8 cellular contexts compared by ENCODE assay signal in the genomic region with DNA sequence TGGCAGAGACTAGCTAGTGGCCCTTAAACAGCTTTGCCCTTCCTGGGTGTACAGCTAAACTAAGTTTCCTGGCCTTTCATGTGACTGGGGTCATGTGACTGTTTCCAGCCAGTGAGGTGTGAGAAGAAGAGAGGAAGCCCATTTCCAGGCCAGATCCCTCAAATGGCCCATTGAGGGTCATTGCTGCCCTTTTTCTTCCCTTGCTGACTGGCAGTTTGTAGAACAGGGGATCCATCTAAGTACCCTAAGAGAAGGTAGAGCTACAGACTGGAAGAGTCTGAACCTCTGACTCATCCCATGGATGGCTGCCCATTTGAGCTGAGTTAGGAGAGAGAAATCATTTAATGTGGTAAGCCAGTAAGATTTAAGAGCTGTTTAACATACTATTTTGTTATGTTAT. TPM values are rescaled to one million over a fixed set of nuclear protein-coding genes. Genes with fewer than 3 reads are reported as not detected.
A peak's percentile ranks its signal among the peaks of the same experiment; 100 is the strongest.
DNase-seq lines count a peak whose midpoint lies in the region; ATAC-seq, FAIRE-seq and TF ChIP-seq lines count a peak whose summit lies in the region.

No MANE protein-coding gene starts in this region.

- H3K27me3 ChIP-seq in BJ (ENCODE audit: control insufficient read depth, insufficient read depth, low read length): no peaks in the 10 kb centered on the region

- peaks cover 41% of the 10 kb centered on the region for H3K4me1 Mint-ChIP-seq in activated T-helper 1 cell treated with anti-CD3 and anti-CD28 coated beads, Interleukin-12 subunit alpha, Interleukin-12 subunit beta, Interleukin-2, Interleukin-4 antibody, amounts not matched to agents 30 ng/mL and 10 ng/mL and 1 ng/mL, durations not matched to agents 14 hours and 24 hours and 36 hours (ENCODE audit: low read depth)

- H3K27ac Mint-ChIP-seq in activated T-helper 1 cell treated with anti-CD3 and anti-CD28 coated beads, Interleukin-12 subunit alpha, Interleukin-12 subunit beta, Interleukin-2, Interleukin-4 antibody, amounts not matched to agents 30 ng/mL and 10 ng/mL and 1 ng/mL, durations not matched to agents 14 hours and 24 hours and 36 hours: peak overlapping the region; percentile 88

- intact Hi-C loops in activated T-helper 1 cell treated with anti-CD3 and anti-CD28 coated beads, Interleukin-12 subunit alpha, Interleukin-12 subunit beta, Interleukin-2, Interleukin-4 antibody, amounts not matched to agents 30 ng/mL and 10 ng/mL and 1 ng/mL, durations not matched to agents 14 hours and 24 hours and 36 hours (cut with micrococcal nuclease): no loop called here
- intact Hi-C loops in kidney (cut with DNase I): no loop called here

- FAIRE-seq in kidney (lab: Jason Lieb, UNC) (no peak), D721Med (lab: Jason Lieb, UNC) (no peak)

- peaks cover 0 to 40% of the 10 kb centered on the region in 2 donors for H3K4me1 ChIP-seq in kidney (ENCODE audit: control insufficient read depth in 1 of 2, insufficient read depth in 1 of 2, low read depth in 1 of 2, low read length in 2 of 2)

- CTCF ChIA-PET in BJ (lab: Yijun Ruan, JAX): interaction anchor here (0.7 to 2.5 kb wide), 8 partner anchors 9 to 349 kb away, joined by 3 to 13 read pairs (median 4); a partner anchor contains a TSS

- peak overlapping the region; percentile 66 for H3K4me3 Mint-ChIP-seq in activated T-helper 1 cell treated with anti-CD3 and anti-CD28 coated beads, Interleukin-12 subunit alpha, Interleukin-12 subunit beta, Interleukin-2, Interleukin-4 antibody, amounts not matched to agents 30 ng/mL and 10 ng/mL and 1 ng/mL, durations not matched to agents 14 hours and 24 hours and 36 hours

- H3K4me3 ChIP-seq in BJ (ENCODE audit: low read depth, low read length) (no peak overlapping the region), kidney (ENCODE audit: low read length in 2 of 2) (peak overlapping the region; percentile 32 to 33)

- no peak for TF ChIP-seq CTCF in BJ (IDR thresholded peaks at IDR 0.05; ENCODE audit: insufficient read depth, low read depth, low read length)
- TF ChIP-seq CTCF in kidney (IDR thresholded peaks at IDR 0.05; ENCODE audit: borderline replicate concordance, extremely low read depth, insufficient read depth): no peak
- TF ChIP-seq CTCF in D721Med (IDR thresholded peaks at IDR 0.05; ENCODE audit: insufficient read depth, missing control alignments): no peak

- H3K36me3 Mint-ChIP-seq in activated T-helper 1 cell treated with anti-CD3 and anti-CD28 coated beads, Interleukin-12 subunit alpha, Interleukin-12 subunit beta, Interleukin-2, Interleukin-4 antibody, amounts not matched to agents 30 ng/mL and 10 ng/mL and 1 ng/mL, durations not matched to agents 14 hours and 24 hours and 36 hours (ENCODE audit: low read depth): peaks cover 19% of the 10 kb centered on the region

- H3K36me3 ChIP-seq in BJ (ENCODE audit: control insufficient read depth, insufficient read depth, low read length) (no peaks in the 10 kb centered on the region), kidney (ENCODE audit: control insufficient read depth in 1 of 2, insufficient read depth in 2 of 2, low read length in 2 of 2) (no peaks in the 10 kb centered on the region)

- no peak for ATAC-seq in GM19351 (IDR thresholded peaks at IDR 0.05; ENCODE audit: unreplicated experiment)
- no peak for ATAC-seq in GM18502 (IDR thresholded peaks at IDR 0.05; ENCODE audit: poor library complexity, unreplicated experiment)

- POLR2A ChIA-PET in BJ (lab: Charles Lee): interaction anchor here (0.6 kb wide), 1 partner anchor 24 kb away, joined by 3 read pairs; no protein-coding TSS in a partner anchor

- peak overlapping the region in 1 of 2 donors; percentile 71 for H3K27ac ChIP-seq in kidney (ENCODE audit: low read depth in 2 of 2, low read length in 2 of 2)

- H3K9ac ChIP-seq in kidney (ENCODE audit: low read length in 2 of 2): no peak overlapping the region

- H3K27me3 Mint-ChIP-seq in activated T-helper 1 cell treated with anti-CD3 and anti-CD28 coated beads, Interleukin-12 subunit alpha, Interleukin-12 subunit beta, Interleukin-2, Interleukin-4 antibody, amounts not matched to agents 30 ng/mL and 10 ng/mL and 1 ng/mL, durations not matched to agents 14 hours and 24 hours and 36 hours (ENCODE audit: insufficient read depth): no peaks in the 10 kb centered on the region

- H3K9me3 ChIP-seq in kidney (ENCODE audit: control insufficient read depth in 1 of 2, low read length in 2 of 2): no peaks in the 10 kb centered on the region

- DNase-seq in BJ (ENCODE audit: low read depth) (peak; percentile 74), HUDEP-2 (lab: John Stamatoyannopoulos, UW; ENCODE audit: unreplicated experiment in 76 of 76) (peak in 45 of 76 experiments; percentile 8 to 73 (median 39)), kidney (no peak), D721Med (ENCODE audit: insufficient read length, low spot score) (no peak), KG1 (lab: John Stamatoyannopoulos, UW) (no peak)
- no peak for DNase-seq in activated T-helper 1 cell treated with anti-CD3 and anti-CD28 coated beads, Interleukin-12 subunit alpha, Interleukin-12 subunit beta, Interleukin-2, Interleukin-4 antibody, amounts not matched to agents 30 ng/mL and 10 ng/mL and 1 ng/mL, durations not matched to agents 14 hours and 24 hours and 36 hours (ENCODE audit: low spot score)

- no peaks in the 10 kb centered on the region for H3K9me3 Mint-ChIP-seq in activated T-helper 1 cell treated with anti-CD3 and anti-CD28 coated beads, Interleukin-12 subunit alpha, Interleukin-12 subunit beta, Interleukin-2, Interleukin-4 antibody, amounts not matched to agents 30 ng/mL and 10 ng/mL and 1 ng/mL, durations not matched to agents 14 hours and 24 hours and 36 hours

RNA-seq across cellular contexts. Expression of a gene that starts 2.8 kb away (rescaled TPM):
- 1.0 TPM in 2 replicates for polyA plus RNA-seq in BJ (2011; rRNA removed)
- polyA minus RNA-seq in BJ (2011; rRNA and poly(A)+ RNA removed): 0.14 and 0.57 TPM in 2 replicates
- 3.2 and 3.9 TPM in 2 replicates for total RNA-seq in activated T-helper 1 cell treated with anti-CD3 and anti-CD28 coated beads, Interleukin-12 subunit alpha, Interleukin-12 subunit beta, Interleukin-2, Interleukin-4 antibody, amounts not matched to agents 30 ng/mL and 10 ng/mL and 1 ng/mL, durations not matched to agents 14 hours and 24 hours and 36 hours
- 4.1 TPM for total RNA-seq in kidney
- polyA plus RNA-seq in kidney (ENCODE audit: insufficient read depth, low read depth, low replicate concordance): 6.2 TPM

RNA-seq across cellular contexts. Expression of a gene that starts 6.9 kb away (rescaled TPM):
- 3.8 and 5.9 TPM in 2 replicates for polyA plus RNA-seq in BJ (2011; rRNA removed)
- 2.2 and 2.4 TPM in 2 replicates for polyA minus RNA-seq in BJ (2011; rRNA and poly(A)+ RNA removed)
- total RNA-seq in activated T-helper 1 cell treated with anti-CD3 and anti-CD28 coated beads, Interleukin-12 subunit alpha, Interleukin-12 subunit beta, Interleukin-2, Interleukin-4 antibody, amounts not matched to agents 30 ng/mL and 10 ng/mL and 1 ng/mL, durations not matched to agents 14 hours and 24 hours and 36 hours: 7.3 and 7.9 TPM in 2 replicates
- total RNA-seq in kidney: 23.6 TPM
- polyA plus RNA-seq in kidney (ENCODE audit: insufficient read depth, low read depth, low replicate concordance): 20.4 TPM

RNA-seq across cellular contexts. Expression of a gene that starts 22.0 kb away (rescaled TPM):
- 19.2 and 30.5 TPM in 2 replicates for polyA plus RNA-seq in BJ (2011; rRNA removed)
- polyA minus RNA-seq in BJ (2011; rRNA and poly(A)+ RNA removed): 14.3 and 22.0 TPM in 2 replicates
- 2.0 TPM in 2 replicates for total RNA-seq in activated T-helper 1 cell treated with anti-CD3 and anti-CD28 coated beads, Interleukin-12 subunit alpha, Interleukin-12 subunit beta, Interleukin-2, Interleukin-4 antibody, amounts not matched to agents 30 ng/mL and 10 ng/mL and 1 ng/mL, durations not matched to agents 14 hours and 24 hours and 36 hours
- total RNA-seq in kidney: 22.5 TPM
- 11.7 TPM for polyA plus RNA-seq in kidney (ENCODE audit: insufficient read depth, low read depth, low replicate concordance)

RNA-seq across cellular contexts. Expression of a gene that starts 30.9 kb away (rescaled TPM):
- polyA plus RNA-seq in BJ (2011; rRNA removed): 16.3 and 21.4 TPM in 2 replicates
- polyA minus RNA-seq in BJ (2011; rRNA and poly(A)+ RNA removed): 5.5 and 7.2 TPM in 2 replicates
- total RNA-seq in activated T-helper 1 cell treated with anti-CD3 and anti-CD28 coated beads, Interleukin-12 subunit alpha, Interleukin-12 subunit beta, Interleukin-2, Interleukin-4 antibody, amounts not matched to agents 30 ng/mL and 10 ng/mL and 1 ng/mL, durations not matched to agents 14 hours and 24 hours and 36 hours: 10.7 and 14.4 TPM in 2 replicates
- 28.9 TPM for total RNA-seq in kidney
- 50.7 TPM for polyA plus RNA-seq in kidney (ENCODE audit: insufficient read depth, low read depth, low replicate concordance)

RNA-seq across cellular contexts. Expression of a gene that starts 31.2 kb away (rescaled TPM):
- polyA plus RNA-seq in BJ (2011; rRNA removed) (89.8 and 107 TPM in 2 replicates), kidney (ENCODE audit: insufficient read depth, low read depth, low replicate concordance) (417 TPM)
- polyA minus RNA-seq in BJ (2011; rRNA and poly(A)+ RNA removed): 40.9 and 68.0 TPM in 2 replicates
- 26.6 and 31.2 TPM in 2 replicates for total RNA-seq in activated T-helper 1 cell treated with anti-CD3 and anti-CD28 coated beads, Interleukin-12 subunit alpha, Interleukin-12 subunit beta, Interleukin-2, Interleukin-4 antibody, amounts not matched to agents 30 ng/mL and 10 ng/mL and 1 ng/mL, durations not matched to agents 14 hours and 24 hours and 36 hours
- 150 TPM for total RNA-seq in kidney

Comparison
In these comparisons a context has a peak if more than half of its experiments do, and no peak if none do; other contexts are left out.
1. DNase-seq: peak in BJ (single experiment) and HUDEP-2 (45 of 76); none in activated T-helper 1 cell treated with anti-CD3 and anti-CD28 coated beads, Interleukin-12 subunit alpha, Interleukin-12 subunit beta, Interleukin-2, Interleukin-4 antibody, amounts not matched to agents 30 ng/mL and 10 ng/mL and 1 ng/mL, durations not matched to agents 14 hours and 24 hours and 36 hours (single experiment), kidney (single experiment), D721Med (single experiment) and KG1 (single experiment).